In the genomic region with DNA sequence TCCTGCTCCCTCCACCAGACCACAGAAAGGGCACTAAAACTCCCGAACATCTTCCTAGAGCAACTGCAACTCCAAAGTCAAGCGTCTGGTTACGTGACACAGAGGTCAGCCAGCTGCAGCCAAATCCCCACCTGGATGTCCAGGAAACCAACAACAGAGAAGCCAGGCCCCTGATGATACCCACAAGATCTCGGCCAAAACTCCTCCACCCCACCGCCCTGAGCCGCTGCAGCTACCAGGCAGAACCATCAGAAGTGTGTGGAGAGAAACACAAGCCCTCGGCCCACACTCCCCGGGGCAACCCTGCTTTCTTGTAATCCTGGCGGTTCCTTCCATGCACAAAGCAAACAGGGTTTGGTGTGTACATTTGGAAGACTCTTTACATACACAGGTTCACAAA, we compare ENCODE assay signal across 1 cellular context.
TF ChIP-seq lines count a peak whose summit lies in the region.

No MANE protein-coding gene starts in this region.

TF ChIP-seq in SK-N-SH, 30 proteins besides CTCF, POLR2A, EP300 and RAD21:
- TF ChIP-seq, protein P1, sequence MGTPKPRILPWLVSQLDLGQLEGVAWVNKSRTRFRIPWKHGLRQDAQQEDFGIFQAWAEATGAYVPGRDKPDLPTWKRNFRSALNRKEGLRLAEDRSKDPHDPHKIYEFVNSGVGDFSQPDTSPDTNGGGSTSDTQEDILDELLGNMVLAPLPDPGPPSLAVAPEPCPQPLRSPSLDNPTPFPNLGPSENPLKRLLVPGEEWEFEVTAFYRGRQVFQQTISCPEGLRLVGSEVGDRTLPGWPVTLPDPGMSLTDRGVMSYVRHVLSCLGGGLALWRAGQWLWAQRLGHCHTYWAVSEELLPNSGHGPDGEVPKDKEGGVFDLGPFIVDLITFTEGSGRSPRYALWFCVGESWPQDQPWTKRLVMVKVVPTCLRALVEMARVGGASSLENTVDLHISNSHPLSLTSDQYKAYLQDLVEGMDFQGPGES (IDR thresholded peaks at IDR 0.05; ENCODE audit: low read depth, low read length) = no peak
- TF ChIP-seq EZH2phosphoT487 (IDR thresholded peaks at IDR 0.05; ENCODE audit: borderline replicate concordance, low read depth) (no peak), SIN3A (IDR thresholded peaks at IDR 0.05; ENCODE audit: borderline replicate concordance, low read depth, low read length) (no peak)
- TF ChIP-seq, protein P2, sequence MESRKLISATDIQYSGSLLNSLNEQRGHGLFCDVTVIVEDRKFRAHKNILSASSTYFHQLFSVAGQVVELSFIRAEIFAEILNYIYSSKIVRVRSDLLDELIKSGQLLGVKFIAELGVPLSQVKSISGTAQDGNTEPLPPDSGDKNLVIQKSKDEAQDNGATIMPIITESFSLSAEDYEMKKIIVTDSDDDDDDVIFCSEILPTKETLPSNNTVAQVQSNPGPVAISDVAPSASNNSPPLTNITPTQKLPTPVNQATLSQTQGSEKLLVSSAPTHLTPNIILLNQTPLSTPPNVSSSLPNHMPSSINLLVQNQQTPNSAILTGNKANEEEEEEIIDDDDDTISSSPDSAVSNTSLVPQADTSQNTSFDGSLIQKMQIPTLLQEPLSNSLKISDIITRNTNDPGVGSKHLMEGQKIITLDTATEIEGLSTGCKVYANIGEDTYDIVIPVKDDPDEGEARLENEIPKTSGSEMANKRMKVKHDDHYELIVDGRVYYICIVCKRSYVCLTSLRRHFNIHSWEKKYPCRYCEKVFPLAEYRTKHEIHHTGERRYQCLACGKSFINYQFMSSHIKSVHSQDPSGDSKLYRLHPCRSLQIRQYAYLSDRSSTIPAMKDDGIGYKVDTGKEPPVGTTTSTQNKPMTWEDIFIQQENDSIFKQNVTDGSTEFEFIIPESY (IDR thresholded peaks at IDR 0.05; ENCODE audit: borderline replicate concordance, low read depth) = no peak
- TF ChIP-seq, protein P3, sequence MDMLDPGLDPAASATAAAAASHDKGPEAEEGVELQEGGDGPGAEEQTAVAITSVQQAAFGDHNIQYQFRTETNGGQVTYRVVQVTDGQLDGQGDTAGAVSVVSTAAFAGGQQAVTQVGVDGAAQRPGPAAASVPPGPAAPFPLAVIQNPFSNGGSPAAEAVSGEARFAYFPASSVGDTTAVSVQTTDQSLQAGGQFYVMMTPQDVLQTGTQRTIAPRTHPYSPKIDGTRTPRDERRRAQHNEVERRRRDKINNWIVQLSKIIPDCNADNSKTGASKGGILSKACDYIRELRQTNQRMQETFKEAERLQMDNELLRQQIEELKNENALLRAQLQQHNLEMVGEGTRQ (IDR thresholded peaks at IDR 0.05; ENCODE audit: borderline replicate concordance, low read depth, low read length) = no peak
